ENCODE assay signal across 8 cellular contexts in genomic region chr16:23504076-23504452, GRCh38. TPM values are rescaled to one million over a fixed set of nuclear protein-coding genes. Genes with fewer than 3 reads are reported as not detected.
DNase-seq lines count a peak whose midpoint lies in the region; ATAC-seq and TF ChIP-seq lines count a peak whose summit lies in the region.

No MANE protein-coding gene starts in this region.

- no peak for ATAC-seq in HG02840 (IDR thresholded peaks at IDR 0.05; ENCODE audit: low FRiP score, unreplicated experiment)

- in situ Hi-C loops in GM13976 (cut with MboI; ENCODE audit: low sequenced_read_pairs, unreplicated experiment) = no loop called here

- POLR2A ChIA-PET in CD8-positive, alpha-beta memory T cell (lab: Charles Lee) = interaction anchor here (0.5 to 2.1 kb wide), 3 partner anchors 21 to 1226 kb away, joined by 4 to 11 read pairs (median 4); partner anchors contain the start of genes EARS2 and UBFD1

- DNase-seq in CD8-positive, alpha-beta memory T cell = peak in 2 of 5 donors; percentile 34 to 54
- DNase-seq in Karpas-422 = no peak
- DNase-seq in chondrocyte (ENCODE audit: low spot score) = no peak
- no peak for DNase-seq in neural progenitor cell (ENCODE audit: low spot score)
- no peak for DNase-seq in activated effector memory CD4-positive, alpha-beta T cell treated with Interleukin-2 at 50 U/mL for 16 hours
- DNase-seq in stimulated activated CD4-positive, alpha-beta T cell treated with anti-CD3 and anti-CD28 coated beads, Interleukin-2, amount 100 ng/mL, for 24 hours = no peak
- DNase-seq in GM13976 (ENCODE audit: low spot score) = no peak

- H3K4me1 Mint-ChIP-seq in CD8-positive, alpha-beta memory T cell = peaks cover 69 to 97% (median 80%) of the 10 kb centered on the region in 3 donors
- H3K4me1 Mint-ChIP-seq in chondrocyte (ENCODE audit: low read depth) = peaks cover 45% of the 10 kb centered on the region
- peaks cover 61% of the 10 kb centered on the region for H3K4me1 Mint-ChIP-seq in neural progenitor cell

- H3K4me1 ChIP-seq in CD8-positive, alpha-beta memory T cell (ENCODE audit: insufficient read depth, low read length) = peaks cover 51% of the 10 kb centered on the region
- H3K4me1 ChIP-seq in Karpas-422 (ENCODE audit: low read length) = peaks cover 91% of the 10 kb centered on the region
- H3K4me1 ChIP-seq in neural progenitor cell = peaks cover 59% of the 10 kb centered on the region

- H4K20me1 ChIP-seq in Karpas-422 (ENCODE audit: insufficient read depth, low read depth, low read length) = peaks cover 84% of the 10 kb centered on the region
- H4K20me1 ChIP-seq in neural progenitor cell (ENCODE audit: low read depth) = peaks cover 100% of the 10 kb centered on the region

- H3K9me3 Mint-ChIP-seq in CD8-positive, alpha-beta memory T cell = no peaks in the 10 kb centered on the region
- H3K9me3 Mint-ChIP-seq in chondrocyte (ENCODE audit: low read depth) = no peaks in the 10 kb centered on the region
- H3K9me3 Mint-ChIP-seq in neural progenitor cell = no peaks in the 10 kb centered on the region

- TF ChIP-seq CTCF in chondrocyte (IDR thresholded peaks at IDR 0.05) (no peak), neural progenitor cell (IDR thresholded peaks at IDR 0.05) (no peak), GM13976 (IDR thresholded peaks at IDR 0.05; ENCODE audit: borderline replicate concordance, control extremely low read depth, extremely low read depth, insufficient read depth, missing control alignments) (no peak)

- H3K27ac ChIP-seq in CD8-positive, alpha-beta memory T cell (ENCODE audit: low read depth, low read length) = peak overlapping the region; percentile 64
- H3K27ac ChIP-seq in Karpas-422 (ENCODE audit: low read length) = peak overlapping the region; percentile 90
- H3K27ac ChIP-seq in neural progenitor cell = peak overlapping the region; percentile 53

- H3K4me3 Mint-ChIP-seq in CD8-positive, alpha-beta memory T cell = peak overlapping the region; percentile 10 to 88 (median 63)
- H3K4me3 Mint-ChIP-seq in chondrocyte (ENCODE audit: unreplicated experiment) (no peak overlapping the region), neural progenitor cell (peak overlapping the region; percentile 33)

- H3K27me3 ChIP-seq in CD8-positive, alpha-beta memory T cell (ENCODE audit: insufficient read depth, low read length, poor library complexity, severe bottlenecking) = no peaks in the 10 kb centered on the region
- H3K27me3 ChIP-seq in Karpas-422 (ENCODE audit: low read length) = no peaks in the 10 kb centered on the region
- no peaks in the 10 kb centered on the region for H3K27me3 ChIP-seq in neural progenitor cell

- H3K4me2 ChIP-seq in Karpas-422 (ENCODE audit: low read depth, low read length, poor library complexity, severe bottlenecking) (no peak overlapping the region), neural progenitor cell (peak overlapping the region; percentile 69)

- peak overlapping the region; percentile 27 for H3K4me3 ChIP-seq in CD8-positive, alpha-beta memory T cell (ENCODE audit: low read length)
- H3K4me3 ChIP-seq in Karpas-422 (ENCODE audit: low read length) = no peak overlapping the region
- H3K4me3 ChIP-seq in neural progenitor cell = peak overlapping the region; percentile 29

- peak overlapping the region; percentile 86 to 97 (median 95) for H3K27ac Mint-ChIP-seq in CD8-positive, alpha-beta memory T cell
- H3K27ac Mint-ChIP-seq in chondrocyte (ENCODE audit: unreplicated experiment) = peak overlapping the region; percentile 97
- peak overlapping the region; percentile 85 for H3K27ac Mint-ChIP-seq in neural progenitor cell

- H3K36me3 ChIP-seq in CD8-positive, alpha-beta memory T cell (ENCODE audit: insufficient read depth, low read length) = no peaks in the 10 kb centered on the region
- H3K36me3 ChIP-seq in Karpas-422 (ENCODE audit: insufficient read depth, low read length) (peaks cover 33% of the 10 kb centered on the region), neural progenitor cell (no peaks in the 10 kb centered on the region)

- no peaks in the 10 kb centered on the region for H3K9me3 ChIP-seq in CD8-positive, alpha-beta memory T cell (ENCODE audit: low read length)
- H3K9me3 ChIP-seq in Karpas-422 (ENCODE audit: low read length) = no peaks in the 10 kb centered on the region
- no peaks in the 10 kb centered on the region for H3K9me3 ChIP-seq in neural progenitor cell (ENCODE audit: low read depth)

- no peaks in the 10 kb centered on the region for H3K9me2 ChIP-seq in Karpas-422 (replicated peaks; ENCODE audit: insufficient read depth, low read length)

- no peak overlapping the region for H3K9ac ChIP-seq in Karpas-422 (ENCODE audit: low read length)
- H3K9ac ChIP-seq in neural progenitor cell = no peak overlapping the region

- H3F3A ChIP-seq in neural progenitor cell (ENCODE audit: low read depth) = peaks cover 31% of the 10 kb centered on the region

- H3K79me2 ChIP-seq in Karpas-422 (ENCODE audit: low read length) (peaks cover 100% of the 10 kb centered on the region), neural progenitor cell (ENCODE audit: low read depth) (peaks cover 100% of the 10 kb centered on the region)

- H3K36me3 Mint-ChIP-seq in CD8-positive, alpha-beta memory T cell = peaks cover 0 to 51% (median under 1%) of the 10 kb centered on the region in 3 donors
- H3K36me3 Mint-ChIP-seq in chondrocyte (ENCODE audit: low read depth) = no peaks in the 10 kb centered on the region
- peaks cover 9% of the 10 kb centered on the region for H3K36me3 Mint-ChIP-seq in neural progenitor cell

- CTCF ChIA-PET in CD8-positive, alpha-beta memory T cell (lab: Charles Lee) = interaction anchor here (1.0 to 1.1 kb wide), 3 partner anchors 14 to 68 kb away, joined by 3 to 5 read pairs (median 3); partner anchors contain the start of gene UBFD1

- H2AFZ ChIP-seq in Karpas-422 (ENCODE audit: low read length) (no peak overlapping the region), neural progenitor cell (replicated peaks) (no peak overlapping the region)

- no peaks in the 10 kb centered on the region for H3K27me3 Mint-ChIP-seq in CD8-positive, alpha-beta memory T cell
- no peaks in the 10 kb centered on the region for H3K27me3 Mint-ChIP-seq in chondrocyte (ENCODE audit: low read depth)
- H3K27me3 Mint-ChIP-seq in neural progenitor cell (ENCODE audit: insufficient read depth, low read depth) = no peaks in the 10 kb centered on the region

RNA-seq across cellular contexts. Expression of gene GGA2, which starts 6.2 kb away (rescaled TPM):
- 10 to 100 TPM; 63.5 to 70.1 TPM for total RNA-seq in CD8-positive, alpha-beta memory T cell
- 52.3 TPM for polyA plus RNA-seq in CD8-positive, alpha-beta memory T cell
- total RNA-seq in Karpas-422 (2014; rRNA removed; shearing (Covaris generic); ENCODE audit: low replicate concordance) = 109 and 123 TPM in 2 replicates
- 37.2 to 43.0 TPM (median 40.4 TPM) in 3 replicates for total RNA-seq in chondrocyte
- 139 and 180 TPM in 2 replicates for total RNA-seq in neural progenitor cell (ENCODE audit: low replicate concordance)

RNA-seq across cellular contexts. Expression of gene COG7, which starts 51.1 kb away (rescaled TPM):
- 10 to 100 TPM; 15.8 to 17.9 TPM for total RNA-seq in CD8-positive, alpha-beta memory T cell
- polyA plus RNA-seq in CD8-positive, alpha-beta memory T cell = 13.9 TPM
- total RNA-seq in Karpas-422 (2014; rRNA removed; shearing (Covaris generic); ENCODE audit: low replicate concordance) = 18.6 and 21.3 TPM in 2 replicates
- total RNA-seq in chondrocyte (17.7 to 27.5 TPM (median 19.6 TPM) in 3 replicates), neural progenitor cell (ENCODE audit: low replicate concordance) (19.1 and 21.6 TPM in 2 replicates)

RNA-seq across cellular contexts. Expression of gene EARS2, which starts 53.1 kb away (rescaled TPM):
- total RNA-seq in CD8-positive, alpha-beta memory T cell = 10 to 100 TPM; 26.9 to 28.5 TPM
- 14.1 TPM for polyA plus RNA-seq in CD8-positive, alpha-beta memory T cell
- total RNA-seq in Karpas-422 (2014; rRNA removed; shearing (Covaris generic); ENCODE audit: low replicate concordance) = 25.5 and 27.9 TPM in 2 replicates
- total RNA-seq in chondrocyte (13.3 to 21.4 TPM (median 13.9 TPM) in 3 replicates), neural progenitor cell (ENCODE audit: low replicate concordance) (19.7 and 38.9 TPM in 2 replicates)

RNA-seq across cellular contexts. Expression of gene UBFD1, which starts 53.5 kb away (rescaled TPM):
- total RNA-seq in CD8-positive, alpha-beta memory T cell = 10 to 100 TPM; 58.5 to 60.1 TPM
- polyA plus RNA-seq in CD8-positive, alpha-beta memory T cell = 12.8 TPM
- total RNA-seq in Karpas-422 (2014; rRNA removed; shearing (Covaris generic); ENCODE audit: low replicate concordance) = 43.1 and 69.5 TPM in 2 replicates
- total RNA-seq in chondrocyte (103 to 107 TPM (median 105 TPM) in 3 replicates), neural progenitor cell (ENCODE audit: low replicate concordance) (64.9 and 138 TPM in 2 replicates)
